1 cellular context compared by ENCODE assay signal in the genomic region with DNA sequence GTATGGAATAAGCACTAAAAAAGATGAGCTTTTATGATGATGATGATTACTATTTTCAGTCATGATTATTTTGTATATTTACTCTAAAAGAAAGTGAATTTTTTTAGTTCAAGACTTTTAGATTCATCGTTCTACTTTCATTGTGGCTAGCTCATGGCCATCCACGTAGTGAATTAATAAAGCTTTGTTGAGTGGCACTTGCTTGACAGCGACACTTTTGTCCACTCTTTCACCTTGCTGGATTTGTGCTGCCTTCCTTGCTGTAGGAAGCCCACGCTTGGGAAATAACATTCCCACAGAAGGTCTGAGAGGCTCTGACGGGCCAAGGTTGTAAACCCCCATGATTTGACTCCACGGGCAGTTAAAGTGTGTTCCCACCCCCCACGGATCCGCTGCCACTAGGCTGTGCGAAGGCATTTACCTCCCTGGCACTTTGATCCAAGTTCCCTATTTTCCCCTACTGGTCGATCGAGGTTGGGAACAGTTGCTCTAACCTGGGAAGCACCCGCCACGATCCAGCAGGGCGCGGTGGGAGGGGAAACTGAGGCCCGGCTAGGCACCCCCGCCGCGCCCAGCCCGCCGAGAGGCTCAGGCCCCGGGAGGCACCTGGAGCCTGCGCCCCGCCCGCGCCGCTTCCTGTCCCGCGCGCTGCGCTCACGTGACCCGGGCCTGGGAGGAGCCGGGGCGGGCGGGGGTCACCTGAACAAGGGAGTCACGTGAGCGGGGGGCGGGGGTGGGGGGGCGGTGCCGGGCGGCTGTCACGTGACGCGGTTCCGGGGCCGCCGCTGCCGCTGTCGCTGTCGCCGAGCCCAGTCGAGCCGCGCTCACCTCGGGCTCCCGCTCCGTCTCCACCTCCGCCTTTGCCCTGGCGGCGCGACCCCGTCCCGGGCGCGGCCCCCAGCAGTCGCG.
TF ChIP-seq lines count a peak whose summit lies in the region.

TSS of gene IGF2R (plus strand) at position 788 of the 909 bp plus-strand sequence. CDS start 165 bp downstream, outside the sequence.

TF ChIP-seq in HEK293, 187 proteins besides CTCF, POLR2A, EP300 and RAD21 (continued from another document):
- TF ChIP-seq ZNF510 (tag by site-specific recombination; IDR thresholded peaks at IDR 0.05; ENCODE audit: insufficient replicate concordance) = no peak
- TF ChIP-seq ZNF768 (tag by site-specific recombination; IDR thresholded peaks at IDR 0.05) = no peak
- TF ChIP-seq GLIS2 (tag by site-specific recombination; IDR thresholded peaks at IDR 0.05) = peak; percentile 89
- TF ChIP-seq ZNF707 (tag by site-specific recombination; IDR thresholded peaks at IDR 0.05) = no peak
- peak; percentile 25; the same call in 1 of the 2 replicates for TF ChIP-seq EGR2 (tag by site-specific recombination; IDR thresholded peaks at IDR 0.05; ENCODE audit: low read depth)
- no peak for TF ChIP-seq ZNF624 (tag by site-specific recombination; IDR thresholded peaks at IDR 0.05)
- TF ChIP-seq ZNF654 (tag by site-specific recombination; IDR thresholded peaks at IDR 0.05; ENCODE audit: low read depth) = no peak; the same call in 1 of the 2 replicates
- TF ChIP-seq ZBTB44 (tag by site-specific recombination; IDR thresholded peaks at IDR 0.05) = 0 out of 2 replicates have a peak, but pooled peaks have one; percentile 8
- TF ChIP-seq YY2 (tag by site-specific recombination; IDR thresholded peaks at IDR 0.05) = no peak
- no peak for TF ChIP-seq ZNF521 (tag by site-specific recombination; IDR thresholded peaks at IDR 0.05)
- TF ChIP-seq, protein P1, sequence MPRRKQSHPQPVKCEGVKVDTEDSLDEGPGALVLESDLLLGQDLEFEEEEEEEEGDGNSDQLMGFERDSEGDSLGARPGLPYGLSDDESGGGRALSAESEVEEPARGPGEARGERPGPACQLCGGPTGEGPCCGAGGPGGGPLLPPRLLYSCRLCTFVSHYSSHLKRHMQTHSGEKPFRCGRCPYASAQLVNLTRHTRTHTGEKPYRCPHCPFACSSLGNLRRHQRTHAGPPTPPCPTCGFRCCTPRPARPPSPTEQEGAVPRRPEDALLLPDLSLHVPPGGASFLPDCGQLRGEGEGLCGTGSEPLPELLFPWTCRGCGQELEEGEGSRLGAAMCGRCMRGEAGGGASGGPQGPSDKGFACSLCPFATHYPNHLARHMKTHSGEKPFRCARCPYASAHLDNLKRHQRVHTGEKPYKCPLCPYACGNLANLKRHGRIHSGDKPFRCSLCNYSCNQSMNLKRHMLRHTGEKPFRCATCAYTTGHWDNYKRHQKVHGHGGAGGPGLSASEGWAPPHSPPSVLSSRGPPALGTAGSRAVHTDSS (tag by site-specific recombination; IDR thresholded peaks at IDR 0.05) = no peak
- TF ChIP-seq ZSCAN30 (tag by site-specific recombination; IDR thresholded peaks at IDR 0.05) = peak; percentile 68
- TF ChIP-seq, protein P2, sequence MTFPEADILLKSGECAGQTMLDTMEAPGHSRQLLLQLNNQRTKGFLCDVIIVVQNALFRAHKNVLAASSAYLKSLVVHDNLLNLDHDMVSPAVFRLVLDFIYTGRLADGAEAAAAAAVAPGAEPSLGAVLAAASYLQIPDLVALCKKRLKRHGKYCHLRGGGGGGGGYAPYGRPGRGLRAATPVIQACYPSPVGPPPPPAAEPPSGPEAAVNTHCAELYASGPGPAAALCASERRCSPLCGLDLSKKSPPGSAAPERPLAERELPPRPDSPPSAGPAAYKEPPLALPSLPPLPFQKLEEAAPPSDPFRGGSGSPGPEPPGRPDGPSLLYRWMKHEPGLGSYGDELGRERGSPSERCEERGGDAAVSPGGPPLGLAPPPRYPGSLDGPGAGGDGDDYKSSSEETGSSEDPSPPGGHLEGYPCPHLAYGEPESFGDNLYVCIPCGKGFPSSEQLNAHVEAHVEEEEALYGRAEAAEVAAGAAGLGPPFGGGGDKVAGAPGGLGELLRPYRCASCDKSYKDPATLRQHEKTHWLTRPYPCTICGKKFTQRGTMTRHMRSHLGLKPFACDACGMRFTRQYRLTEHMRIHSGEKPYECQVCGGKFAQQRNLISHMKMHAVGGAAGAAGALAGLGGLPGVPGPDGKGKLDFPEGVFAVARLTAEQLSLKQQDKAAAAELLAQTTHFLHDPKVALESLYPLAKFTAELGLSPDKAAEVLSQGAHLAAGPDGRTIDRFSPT (tag by site-specific recombination; IDR thresholded peaks at IDR 0.05) = no peak
- TF ChIP-seq ZNF473 (tag by site-specific recombination; IDR thresholded peaks at IDR 0.05) = no peak
- peak; percentile 84 for TF ChIP-seq GLIS1 (tag by site-specific recombination; IDR thresholded peaks at IDR 0.05)
- 0 out of 2 replicates have a peak, but pooled peaks have one; percentile 25 for TF ChIP-seq ZFP69B (tag by site-specific recombination; IDR thresholded peaks at IDR 0.05)
- no peak for TF ChIP-seq ZBTB1 (tag by site-specific recombination; IDR thresholded peaks at IDR 0.05)
- TF ChIP-seq, protein P3, sequence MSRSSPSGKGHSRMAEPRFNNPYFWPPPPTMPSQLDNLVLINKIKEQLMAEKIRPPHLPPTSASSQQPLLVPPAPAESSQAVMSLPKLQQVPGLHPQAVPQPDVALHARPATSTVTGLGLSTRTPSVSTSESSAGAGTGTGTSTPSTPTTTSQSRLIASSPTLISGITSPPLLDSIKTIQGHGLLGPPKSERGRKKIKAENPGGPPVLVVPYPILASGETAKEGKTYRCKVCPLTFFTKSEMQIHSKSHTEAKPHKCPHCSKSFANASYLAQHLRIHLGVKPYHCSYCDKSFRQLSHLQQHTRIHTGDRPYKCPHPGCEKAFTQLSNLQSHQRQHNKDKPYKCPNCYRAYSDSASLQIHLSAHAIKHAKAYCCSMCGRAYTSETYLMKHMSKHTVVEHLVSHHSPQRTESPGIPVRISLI (tag by site-specific recombination; IDR thresholded peaks at IDR 0.05) = no peak
- no peak for TF ChIP-seq GLI4 (tag by site-specific recombination; IDR thresholded peaks at IDR 0.05)
- no peak for TF ChIP-seq ZNF223 (tag by site-specific recombination; IDR thresholded peaks at IDR 0.05)
- TF ChIP-seq, protein P4, sequence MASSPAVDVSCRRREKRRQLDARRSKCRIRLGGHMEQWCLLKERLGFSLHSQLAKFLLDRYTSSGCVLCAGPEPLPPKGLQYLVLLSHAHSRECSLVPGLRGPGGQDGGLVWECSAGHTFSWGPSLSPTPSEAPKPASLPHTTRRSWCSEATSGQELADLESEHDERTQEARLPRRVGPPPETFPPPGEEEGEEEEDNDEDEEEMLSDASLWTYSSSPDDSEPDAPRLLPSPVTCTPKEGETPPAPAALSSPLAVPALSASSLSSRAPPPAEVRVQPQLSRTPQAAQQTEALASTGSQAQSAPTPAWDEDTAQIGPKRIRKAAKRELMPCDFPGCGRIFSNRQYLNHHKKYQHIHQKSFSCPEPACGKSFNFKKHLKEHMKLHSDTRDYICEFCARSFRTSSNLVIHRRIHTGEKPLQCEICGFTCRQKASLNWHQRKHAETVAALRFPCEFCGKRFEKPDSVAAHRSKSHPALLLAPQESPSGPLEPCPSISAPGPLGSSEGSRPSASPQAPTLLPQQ (tag by site-specific recombination; IDR thresholded peaks at IDR 0.05) = peak; percentile 49; the same call in 1 of the 2 replicates
- no peak for TF ChIP-seq BCL11A (tag by site-specific recombination; IDR thresholded peaks at IDR 0.05; ENCODE audit: low read depth)
- no peak for TF ChIP-seq ZNF544 (tag by site-specific recombination; IDR thresholded peaks at IDR 0.05)
- no peak for TF ChIP-seq KLF7 (tag by site-specific recombination; IDR thresholded peaks at IDR 0.05; ENCODE audit: borderline replicate concordance)
- no peak for TF ChIP-seq ZNF221 (tag by site-specific recombination; IDR thresholded peaks at IDR 0.05; ENCODE audit: borderline replicate concordance)
- TF ChIP-seq ZNF837 (tag by site-specific recombination; IDR thresholded peaks at IDR 0.05) = no peak
- no peak for TF ChIP-seq ZNF664 (tag by site-specific recombination; IDR thresholded peaks at IDR 0.05)
- no peak for TF ChIP-seq ZBTB6 (tag by site-specific recombination; IDR thresholded peaks at IDR 0.05)
- no peak for TF ChIP-seq ZNF626 (tag by site-specific recombination; IDR thresholded peaks at IDR 0.05)
- TF ChIP-seq ZNF791 (tag by site-specific recombination; IDR thresholded peaks at IDR 0.05) = no peak
- TF ChIP-seq ZNF433 (tag by site-specific recombination; IDR thresholded peaks at IDR 0.05; ENCODE audit: low read depth) = no peak
- TF ChIP-seq ZBTB7A (tag by site-specific recombination; IDR thresholded peaks at IDR 0.05; ENCODE audit: low read depth) = no peak
- no peak for TF ChIP-seq ZNF548 (tag by site-specific recombination; IDR thresholded peaks at IDR 0.05)
- TF ChIP-seq, protein P5, sequence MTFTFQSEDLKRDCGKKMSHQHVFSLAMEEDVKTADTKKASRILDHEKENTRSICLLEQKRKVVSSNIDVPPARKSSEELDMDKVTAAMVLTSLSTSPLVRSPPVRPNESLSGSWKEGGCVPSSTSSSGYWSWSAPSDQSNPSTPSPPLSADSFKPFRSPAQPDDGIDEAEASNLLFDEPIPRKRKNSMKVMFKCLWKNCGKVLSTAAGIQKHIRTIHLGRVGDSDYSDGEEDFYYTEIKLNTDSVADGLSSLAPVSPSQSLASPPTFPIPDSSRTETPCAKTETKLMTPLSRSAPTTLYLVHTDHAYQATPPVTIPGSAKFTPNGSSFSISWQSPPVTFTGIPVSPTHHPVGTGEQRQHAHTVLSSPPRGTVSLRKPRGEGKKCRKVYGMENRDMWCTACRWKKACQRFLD (tag by site-specific recombination; IDR thresholded peaks at IDR 0.05) = no peak
- no peak for TF ChIP-seq ZNF629 (tag by site-specific recombination; IDR thresholded peaks at IDR 0.05)
- no peak for TF ChIP-seq MZF1 (tag by site-specific recombination; IDR thresholded peaks at IDR 0.05; ENCODE audit: borderline replicate concordance)
- no peak for TF ChIP-seq GFI1B (tag by site-specific recombination; IDR thresholded peaks at IDR 0.05)
- no peak for TF ChIP-seq ZNF10 (tag by site-specific recombination; IDR thresholded peaks at IDR 0.05)
- no peak for TF ChIP-seq ZNF302 (tag by site-specific recombination; IDR thresholded peaks at IDR 0.05; ENCODE audit: low read depth)
- TF ChIP-seq ZXDB (tag by site-specific recombination; IDR thresholded peaks at IDR 0.05) = peak; percentile 35; the same call in 1 of the 2 replicates
- TF ChIP-seq ZNF558 (tag by site-specific recombination; IDR thresholded peaks at IDR 0.05) = no peak
- no peak for TF ChIP-seq ZNF211 (tag by site-specific recombination; IDR thresholded peaks at IDR 0.05; ENCODE audit: low read depth)
- TF ChIP-seq PRDM4 (tag by site-specific recombination; IDR thresholded peaks at IDR 0.05) = no peak
- TF ChIP-seq ZNF214 (tag by site-specific recombination; IDR thresholded peaks at IDR 0.05; ENCODE audit: borderline replicate concordance) = no peak
- no peak for TF ChIP-seq ZNF394 (tag by site-specific recombination; IDR thresholded peaks at IDR 0.05; ENCODE audit: borderline replicate concordance)
